ENCODE assay signal across 19 cellular contexts in genomic region chr11:120386774-120387371, GRCh38. TPM values are rescaled to one million over a fixed set of nuclear protein-coding genes. Genes with fewer than 3 reads are reported as not detected.
DNase-seq lines count a peak whose midpoint lies in the region; ATAC-seq, FAIRE-seq and TF ChIP-seq lines count a peak whose summit lies in the region.
"Had no signal": no experiment of that assay in that cellular context is flagged by ENCODE, and none has a peak within 500 bp of the region (broad histone marks: within the 10 kb centered on the region; RNA-seq: fewer than 3 reads in every experiment).

No MANE protein-coding gene starts in this region.

- TF ChIP-seq CTCF in Panc1 (IDR thresholded peaks at IDR 0.05) = no peak
- TF ChIP-seq CTCF in brain (conservative IDR thresholded peaks at IDR 0.05) = no peak
- no peak for TF ChIP-seq CTCF in nephron (IDR thresholded peaks at IDR 0.05; ENCODE audit: unreplicated experiment in 3 of 3)
- TF ChIP-seq CTCF in foreskin keratinocyte (conservative IDR thresholded peaks at IDR 0.05) = no peak

- ATAC-seq in Panc1 (peak; percentile 52; the same call in 1 of the 2 replicates), foreskin keratinocyte (no peak), HG02588 (IDR thresholded peaks at IDR 0.05; ENCODE audit: unreplicated experiment) (no peak)

- peaks cover 10% of the 10 kb centered on the region for H3K27me3 Mint-ChIP-seq in brain
- no peaks in the 10 kb centered on the region for H3K27me3 Mint-ChIP-seq in nephron (ENCODE audit: low read depth)

- H3K4me1 Mint-ChIP-seq in brain = peaks cover 63% of the 10 kb centered on the region
- H3K4me1 Mint-ChIP-seq in nephron = peaks cover 28% of the 10 kb centered on the region

- POLR2A ChIA-PET in Panc1 (lab: Charles Lee) = no interaction called here

- intact Hi-C loops in Panc1 (cut with micrococcal nuclease; ENCODE audit: unreplicated experiment) = no loop called here

- H3K36me3 ChIP-seq in Panc1 (ENCODE audit: control insufficient read depth, insufficient read depth, low read length) = no peaks in the 10 kb centered on the region
- H3K36me3 ChIP-seq: BE2C had no signal

- peaks cover 5 to 22% (median 19%) of the 10 kb centered on the region in 5 experiments for H3K9me3 Mint-ChIP-seq in brain
- peaks cover 10% of the 10 kb centered on the region for H3K9me3 Mint-ChIP-seq in nephron
- H3K9me3 Mint-ChIP-seq: HFFc6 had no signal

- H3K4me1 ChIP-seq in Panc1 (ENCODE audit: control insufficient read depth, insufficient read depth, low read length) (peaks cover 49% of the 10 kb centered on the region), foreskin keratinocyte (peaks cover 67% of the 10 kb centered on the region)

- no peak for TF ChIP-seq POLR2A in GM12892 (IDR thresholded peaks at IDR 0.05; ENCODE audit: low read depth, low read length)

- H3K27ac Mint-ChIP-seq in brain (peak overlapping the region in 3 of 5 experiments; percentile 85 to 96 (median 93)), nephron (peak overlapping the region in 1 of 3 experiments; percentile 60)
- H3K27ac Mint-ChIP-seq: HFFc6 had no signal

- peaks cover 5% of the 10 kb centered on the region; the same call in 1 of the 2 replicates for H3K9me3 ChIP-seq in Panc1 (ENCODE audit: control insufficient read depth, insufficient read depth, low read depth, low read length)
- H3K9me3 ChIP-seq: BE2C had no signal

- H3K4me3 Mint-ChIP-seq in brain (peak overlapping the region; percentile 81 to 88 (median 85)), nephron (peak overlapping the region in 2 of 3 experiments; percentile 30 to 47)
- H3K4me3 Mint-ChIP-seq: HFFc6 had no signal

- no TSS peak for BruUV-seq in Panc1 (replicated peaks; lab: Mats Ljungman, UMichigan)

- in situ Hi-C loops in Panc1 (cut with HindIII; ENCODE audit: low pct_unique_long_range_greater_than_20kb, low sequenced_read_pairs) = no loop called here

- H3K36me3 Mint-ChIP-seq in brain (peaks cover 26% of the 10 kb centered on the region), nephron (ENCODE audit: low read depth) (peaks cover 15% of the 10 kb centered on the region)

- H3K4me3 ChIP-seq in Panc1 (ENCODE audit: low read depth in 2 of 2, low read length in 2 of 2) = no peak overlapping the region

- H3K27ac ChIP-seq in Panc1 (ENCODE audit: low read length) (peak overlapping the region; percentile 4; the same call in 1 of the 2 replicates), foreskin keratinocyte (no peak overlapping the region)

- DNase-seq in GM12892 (ENCODE audit: insufficient read length) (no peak), Panc1 (ENCODE audit: low read depth, low spot score) (no peak), foreskin keratinocyte (no peak), NCI-H446 (lab: John Stamatoyannopoulos, UW) (no peak), NCI-H524 treated with DMSO at 0.1 percent for 48 hours (lab: John Stamatoyannopoulos, UW) (no peak)
- DNase-seq: BE2C, EL, GF-D8, H7, HFFc6, KBM-7, MM.1S, NCI-H1048, NCI-H1417 treated with DMSO at 0.1 percent for 48 hours, NCI-H187, SIG-M5 had no signal

- peak; percentile 44 for FAIRE-seq in GM12892 (lab: Jason Lieb, UNC)

- H3K27me3 ChIP-seq in Panc1 (ENCODE audit: control insufficient read depth, insufficient read depth, low read length) = no peaks in the 10 kb centered on the region
- no peaks in the 10 kb centered on the region for H3K27me3 ChIP-seq in foreskin keratinocyte
- H3K27me3 ChIP-seq: BE2C had no signal

- CTCF ChIA-PET in Panc1 (lab: Charles Lee) = no interaction called here

RNA-seq across cellular contexts. Expression of gene ARHGEF12, which starts 50.7 kb away (rescaled TPM):
- 11.9 TPM for polyA plus RNA-seq in GM12892 (2012; ENCODE audit: missing spikeins)
- total RNA-seq in Panc1 (2021; ENCODE audit: unreplicated experiment) (182 TPM), foreskin keratinocyte (61.3 and 66.7 TPM in 2 replicates)
- polyA plus RNA-seq in Panc1 (2012; ENCODE audit: insufficient read length) = 55.9 TPM
- polyA plus RNA-seq in brain (ENCODE audit: insufficient read depth, low read depth, low replicate concordance) (26.1 TPM), foreskin keratinocyte (7.2 and 8.2 TPM in 2 replicates)
